8 cellular contexts compared by ENCODE assay signal in the genomic region with DNA sequence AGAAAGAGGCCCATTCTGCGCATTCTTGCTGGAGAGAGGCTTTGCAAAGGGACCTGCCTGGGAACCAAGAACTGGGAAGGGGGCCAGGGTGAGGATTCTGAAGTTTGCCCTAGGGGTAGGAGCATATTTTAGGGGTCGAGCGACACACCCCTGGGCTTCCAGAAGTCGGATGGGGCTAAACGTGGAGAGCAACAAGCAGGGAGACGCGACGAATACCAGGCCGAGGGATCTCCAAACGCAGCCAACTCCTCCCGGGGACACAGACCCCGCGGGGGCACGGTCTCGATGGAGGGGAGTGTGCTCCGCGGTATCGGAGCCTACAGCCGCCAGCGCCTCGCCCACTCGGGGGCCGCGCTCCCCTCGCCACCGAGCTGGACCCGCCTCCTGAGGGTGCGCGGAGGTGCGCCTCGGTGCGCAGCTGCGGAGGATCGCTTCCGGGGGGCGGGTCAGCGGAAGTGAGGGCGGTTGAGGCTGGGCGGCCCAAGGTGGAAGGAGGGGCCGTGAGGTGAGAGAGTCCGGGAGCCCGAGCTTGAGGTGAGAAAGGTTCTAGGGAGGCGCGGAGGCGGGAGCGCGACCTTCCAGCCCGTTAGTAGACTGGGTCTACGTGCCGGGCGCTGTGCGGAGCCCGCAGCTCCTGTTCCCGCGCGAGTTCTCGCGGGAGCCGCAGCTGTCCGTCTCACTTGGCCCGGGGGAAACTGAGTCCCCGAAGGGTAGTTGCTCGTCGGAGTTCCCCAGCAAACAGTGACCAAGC. TPM values are rescaled to one million over a fixed set of nuclear protein-coding genes. Genes with fewer than 3 reads are reported as not detected.
A peak's percentile ranks its signal among the peaks of the same experiment; 100 is the strongest.
DNase-seq lines count a peak whose midpoint lies in the region; ATAC-seq, FAIRE-seq and TF ChIP-seq lines count a peak whose summit lies in the region.

A gene (plus strand): TSS at position 459 of the 751 bp plus-strand sequence. CDS start 3,151 bp downstream, outside the sequence.

- peak within 1 kb of the TSS; percentile 88 for H2AFZ ChIP-seq in PC-3 (ENCODE audit: low read length)

- peak within 1 kb of the TSS; percentile 93 for H3K4me2 ChIP-seq in PC-3 (ENCODE audit: low read length)

- peaks cover 11% of the 10 kb centered on the region; the same call in 1 of the 2 replicates for H4K20me1 ChIP-seq in PC-3 (ENCODE audit: low read length)

- H3K27me3 ChIP-seq in PC-3 (ENCODE audit: low read length) (no peaks in the 10 kb centered on the region), esophagus (ENCODE audit: control insufficient read depth in 1 of 2, insufficient read depth in 2 of 2, low read length in 2 of 2) (no peaks in the 10 kb centered on the region), muscle layer of duodenum (ENCODE audit: low read depth, low read length) (no peaks in the 10 kb centered on the region)

- H3K27ac ChIP-seq in PC-3 (ENCODE audit: low read length) (peak within 1 kb of the TSS; percentile 41), esophagus (ENCODE audit: low read depth in 2 of 2, low read length in 1 of 2) (peak within 1 kb of the TSS; percentile 97 to 98), muscle layer of duodenum (ENCODE audit: low read length) (peak within 1 kb of the TSS; percentile 90)

- peak within 1 kb of the TSS; percentile 89 for H3K9ac ChIP-seq in PC-3 (ENCODE audit: low read length)

- FAIRE-seq in HTR-8/SVneo (lab: Jason Lieb, UNC) = peak; percentile 88

- BruUV-seq in PC-3 (replicated peaks; lab: Mats Ljungman, UMichigan) = no TSS peak

- no peaks in the 10 kb centered on the region for H3F3A ChIP-seq in PC-3 (ENCODE audit: low read length, unreplicated experiment)

- no peak for TF ChIP-seq CTCF in PC-3 (conservative IDR thresholded peaks at IDR 0.05; ENCODE audit: low read depth, low read length)

- ATAC-seq in GM21360 (IDR thresholded peaks at IDR 0.05; ENCODE audit: unreplicated experiment) (peak; percentile 77), PC-3 (peak; percentile 83)

- no peaks in the 10 kb centered on the region for H3K9me2 ChIP-seq in PC-3 (replicated peaks; ENCODE audit: low read length)

- H3K4me3 ChIP-seq in PC-3 (ENCODE audit: low read length) (peak within 1 kb of the TSS; percentile 93), esophagus (ENCODE audit: low read depth in 1 of 2, low read length in 2 of 2) (peak within 1 kb of the TSS; percentile 87 to 88), muscle layer of duodenum (ENCODE audit: low read depth in 1 of 2, low read length in 2 of 2) (peak within 1 kb of the TSS; percentile 80 to 91)

- H3K9me3 ChIP-seq in PC-3 (ENCODE audit: low read length) (no peaks in the 10 kb centered on the region), esophagus (ENCODE audit: control insufficient read depth in 2 of 2, insufficient read depth in 1 of 2, low read depth in 1 of 2, low read length in 1 of 2) (no peaks in the 10 kb centered on the region), muscle layer of duodenum (ENCODE audit: control insufficient read depth in 1 of 2, low read length in 2 of 2) (no peaks in the 10 kb centered on the region)

- CTCF ChIA-PET in PC-3 (lab: Charles Lee) = no interaction called here

- H3K4me1 ChIP-seq in PC-3 (ENCODE audit: insufficient read depth, low read length) (peaks cover 23% of the 10 kb centered on the region), esophagus (ENCODE audit: control insufficient read depth in 2 of 2, insufficient read depth in 2 of 2, low read length in 1 of 2) (peaks cover 0 to 18% of the 10 kb centered on the region in 2 donors), muscle layer of duodenum (ENCODE audit: control insufficient read depth in 1 of 2, insufficient read depth in 2 of 2, low read length in 2 of 2) (peaks cover 13 to 26% of the 10 kb centered on the region in 2 donors)

- intact Hi-C loops in PC-3 (cut with micrococcal nuclease) = loop anchor here (5.0 kb wide), 1 partner anchor 178 kb away; a partner anchor contains a TSS

- POLR2A ChIA-PET in PC-3 (lab: Charles Lee; ENCODE audit: unreplicated experiment) = interaction anchor here (0.6 kb wide), 5 partner anchors 21 to 1338 kb away, joined by 3 to 16 read pairs (median 4); a partner anchor contains a TSS

- WGBS in esophagus, 2 donors = 0 to 1% methylated on average over 62 to 64 of the region's 64 CpGs

- H3K36me3 ChIP-seq in PC-3 (ENCODE audit: low read depth, low read length) (no peaks in the 10 kb centered on the region), esophagus (ENCODE audit: control insufficient read depth in 2 of 2, insufficient read depth in 2 of 2, low read length in 1 of 2) (peaks cover 0 to 13% of the 10 kb centered on the region in 2 donors), muscle layer of duodenum (ENCODE audit: control insufficient read depth in 1 of 2, insufficient read depth in 2 of 2, low read length in 2 of 2) (peaks cover 9 to 28% of the 10 kb centered on the region in 2 donors)

- DNase-seq in DMS 273 (lab: John Stamatoyannopoulos, UW; ENCODE audit: unreplicated experiment) (peak; percentile 92), HTR-8/SVneo (ENCODE audit: insufficient read length, low spot score) (peak; percentile 86), PC-3 (peak; percentile 72)
- DNase-seq in activated T-cell treated with anti-CD3 and anti-CD28 coated beads, Interleukin-2, amount 50 U/mL, for 1 hour = peak; percentile 93
- peak; percentile 87 to 93 for DNase-seq in stimulated activated CD8-positive, alpha-beta memory T cell treated with anti-CD3 and anti-CD28 coated beads, Interleukin-7, amount 100 ng/mL, for 4 hours (ENCODE audit: low read depth in 2 of 2)

- peaks cover 41% of the 10 kb centered on the region for H3K79me2 ChIP-seq in PC-3 (ENCODE audit: low read length)

RNA-seq across cellular contexts. Expression of the gene that starts here (rescaled TPM):
- total RNA-seq in PC-3 (2014; rRNA removed) = 32.3 and 35.6 TPM in 2 replicates
- 10 to 100 TPM; 28.4 to 32.0 TPM for polyA plus RNA-seq in esophagus

Comparison
In these comparisons a context has a peak if more than half of its experiments do, and no peak if none do; other contexts are left out.
1. Peak in every context shown above with its lines: DNase-seq, ATAC-seq, H3K4me3 ChIP-seq and H3K27ac ChIP-seq.
2. H3K27ac ChIP-seq: peak in every context shown above with its lines; median percentile 98 in esophagus; 90 in muscle layer of duodenum; 41 in PC-3.